Comparison of ENCODE assay signal across 19 cellular contexts in the genomic region with DNA sequence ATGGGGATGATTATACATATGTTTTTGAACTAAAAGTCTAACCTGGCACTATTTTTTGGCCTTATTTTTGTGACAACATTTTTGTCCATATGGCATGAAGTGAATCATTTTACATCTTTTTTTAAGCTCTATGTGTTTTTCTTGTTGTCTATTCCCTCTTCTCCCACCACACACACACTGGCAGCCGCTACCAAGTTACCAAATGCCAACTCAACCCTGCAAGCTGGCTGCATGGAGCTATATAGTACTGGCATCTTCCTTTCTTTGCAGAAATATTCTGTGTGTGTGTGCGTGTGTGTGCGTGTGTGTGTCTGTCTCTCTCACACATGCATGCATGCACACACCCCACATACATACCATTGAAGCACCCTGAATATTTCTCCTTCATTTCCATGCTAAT.
"Had no signal": no experiment of that assay in that cellular context is flagged by ENCODE, and none has a peak within 500 bp of the region (broad histone marks: within the 10 kb centered on the region; RNA-seq: fewer than 3 reads in every experiment).

No MANE protein-coding gene starts in this region.

- H3K27me3 ChIP-seq: cardiac muscle cell, left lung, sigmoid colon, thyroid gland, upper lobe of right lung had no signal

- ATAC-seq: activated T-cell treated with anti-CD3 and anti-CD28 coated beads, Interleukin-2, amount 50 U/mL, for 72 hours; left lung; upper lobe of right lung had no signal

- H3K4me1 ChIP-seq: sigmoid colon, upper lobe of right lung had no signal

- DNase-seq: activated CD4-positive, alpha-beta memory T cell treated with anti-CD3 and anti-CD28 coated beads for 36 hours; activated CD4-positive, alpha-beta T cell treated with anti-CD3 and anti-CD28 coated beads for 4 hours; activated CD4-positive, CD25-positive, alpha-beta regulatory T cell; activated effector memory CD4-positive, alpha-beta T cell treated with Interleukin-2 at 50 U/mL for 16 hours; activated naive CD4-positive, alpha-beta T cell treated with anti-CD3 and anti-CD28 coated beads for 36 hours; activated naive CD8-positive, alpha-beta T cell treated with anti-CD3 and anti-CD28 coated beads, Interleukin-2, amount 10 ng/mL, durations not matched to agents 7 days and 5 days; activated T-cell treated with anti-CD3 and anti-CD28 coated beads, Interleukin-2, amount 50 U/mL, for 72 hours; amniotic stem cell; cortex of kidney; foreskin fibroblast; kidney; nucleus accumbens; sigmoid colon; stimulated activated CD4-positive, alpha-beta T cell treated with anti-CD3 and anti-CD28 coated beads, Interleukin-4, amount 100 ng/mL, for 1 hour; stimulated activated naive CD4-positive, alpha-beta T cell; thyroid gland; upper lobe of right lung had no signal

- H3K4me3 ChIP-seq: cardiac muscle cell, left lung, sigmoid colon, thyroid gland, upper lobe of right lung had no signal

- H3K9me3 ChIP-seq: left lung, sigmoid colon, thyroid gland, upper lobe of right lung had no signal

- H3K27ac ChIP-seq: cardiac muscle cell, sigmoid colon, thyroid gland, upper lobe of right lung had no signal

- H3K36me3 ChIP-seq: cardiac muscle cell, left lung, sigmoid colon, thyroid gland, upper lobe of right lung had no signal
